9 cellular contexts compared by ENCODE assay signal in the genomic region with DNA sequence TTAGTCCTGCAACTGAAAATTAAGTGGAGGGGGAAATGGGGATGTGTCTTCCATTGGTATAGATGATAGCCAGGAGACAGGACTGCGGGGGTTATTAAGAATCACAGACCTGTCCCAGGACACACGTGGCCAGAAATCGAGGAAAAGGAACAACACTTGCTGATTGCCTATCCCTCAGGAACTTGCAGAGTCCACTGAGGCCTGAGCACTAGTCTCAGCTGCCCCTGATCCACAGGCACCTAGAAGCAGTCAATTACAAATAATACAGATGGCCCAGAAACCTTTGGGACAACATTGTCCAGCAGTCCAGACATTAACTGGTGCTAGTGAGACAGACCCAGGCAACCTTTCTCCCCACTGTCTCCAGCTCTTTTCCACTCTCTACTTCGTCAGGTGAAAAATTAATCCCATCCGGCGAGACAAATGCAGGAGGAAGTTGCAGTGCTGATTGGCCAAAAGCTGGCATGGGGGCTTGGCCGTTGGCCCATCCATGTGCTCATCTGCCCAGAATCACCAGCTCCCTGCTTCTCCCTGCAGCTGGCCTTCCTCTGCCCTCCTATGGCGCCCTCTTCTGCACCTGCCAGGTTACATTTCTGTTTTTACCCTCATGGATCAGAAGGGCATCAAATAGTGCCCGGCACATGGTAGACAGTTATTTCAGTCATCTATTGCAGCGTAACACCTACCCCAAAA. TPM values are rescaled to one million over a fixed set of nuclear protein-coding genes. Genes with fewer than 3 reads are reported as not detected.
DNase-seq lines count a peak whose midpoint lies in the region; ATAC-seq and TF ChIP-seq lines count a peak whose summit lies in the region.
"Had no signal": no experiment of that assay in that cellular context is flagged by ENCODE, and none has a peak within 500 bp of the region (broad histone marks: within the 10 kb centered on the region; RNA-seq: fewer than 3 reads in every experiment).

No MANE protein-coding gene starts in this region.

- H3K27me3 Mint-ChIP-seq in WTC11 (ENCODE audit: low read depth), result peaks cover 29% of the 10 kb centered on the region

- POLR2A ChIA-PET in WTC11 (lab: Charles Lee), result no interaction called here

- H3K4me1 Mint-ChIP-seq in WTC11, result peaks cover 7% of the 10 kb centered on the region

- no peak overlapping the region for H3K4me3 ChIP-seq in fibroblast of pulmonary artery (replicated peaks; ENCODE audit: low read depth, low read length)
- H3K4me3 ChIP-seq: SK-N-MC had no signal

- H3K9me3 Mint-ChIP-seq in WTC11, result no peaks in the 10 kb centered on the region

- CTCF ChIA-PET in WTC11 (lab: Charles Lee), result interaction anchor here (0.6 to 2.7 kb wide), 8 partner anchors 8 to 88 kb away, joined by 3 to 10 read pairs (median 4); no protein-coding TSS in a partner anchor

- no peak overlapping the region for H3K27ac Mint-ChIP-seq in WTC11

- intact Hi-C loops in sciatic nerve (cut with DNase I), result no loop called here

- TF ChIP-seq CTCF in WTC11 (IDR thresholded peaks at IDR 0.05) (no peak), fibroblast of pulmonary artery (IDR thresholded peaks at IDR 0.05; ENCODE audit: low read length, missing control alignments) (peak; percentile 8)

- ATAC-seq in WTC11 (peak; percentile 9; the same call in 1 of the 2 replicates), sciatic nerve (no peak), HG03571 (IDR thresholded peaks at IDR 0.05; ENCODE audit: unreplicated experiment) (no peak)

- H3K4me3 Mint-ChIP-seq in WTC11, result no peak overlapping the region

- H3K36me3 Mint-ChIP-seq in WTC11, result no peaks in the 10 kb centered on the region

- DNase-seq in EH (ENCODE audit: low read depth) (peak; percentile 47), NAMALWA (ENCODE audit: low spot score) (peak; percentile 30), WTC11 (ENCODE audit: low spot score) (peak; percentile 42), fibroblast of pulmonary artery (ENCODE audit: low read depth) (no peak), sciatic nerve (ENCODE audit: low spot score) (peak; percentile 68), HuH-7.5 (ENCODE audit: low spot score) (no peak), ureter (ENCODE audit: low spot score) (no peak)

TF ChIP-seq in WTC11, 78 proteins besides CTCF, POLR2A, EP300 and RAD21:
- TF ChIP-seq, protein P1, sequence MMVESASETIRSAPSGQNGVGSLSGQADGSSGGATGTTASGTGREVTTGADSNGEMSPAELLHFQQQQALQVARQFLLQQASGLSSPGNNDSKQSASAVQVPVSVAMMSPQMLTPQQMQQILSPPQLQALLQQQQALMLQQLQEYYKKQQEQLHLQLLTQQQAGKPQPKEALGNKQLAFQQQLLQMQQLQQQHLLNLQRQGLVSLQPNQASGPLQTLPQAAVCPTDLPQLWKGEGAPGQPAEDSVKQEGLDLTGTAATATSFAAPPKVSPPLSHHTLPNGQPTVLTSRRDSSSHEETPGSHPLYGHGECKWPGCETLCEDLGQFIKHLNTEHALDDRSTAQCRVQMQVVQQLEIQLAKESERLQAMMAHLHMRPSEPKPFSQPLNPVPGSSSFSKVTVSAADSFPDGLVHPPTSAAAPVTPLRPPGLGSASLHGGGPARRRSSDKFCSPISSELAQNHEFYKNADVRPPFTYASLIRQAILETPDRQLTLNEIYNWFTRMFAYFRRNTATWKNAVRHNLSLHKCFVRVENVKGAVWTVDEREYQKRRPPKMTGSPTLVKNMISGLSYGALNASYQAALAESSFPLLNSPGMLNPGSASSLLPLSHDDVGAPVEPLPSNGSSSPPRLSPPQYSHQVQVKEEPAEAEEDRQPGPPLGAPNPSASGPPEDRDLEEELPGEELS (CRISPR knock-in tag; IDR thresholded peaks at IDR 0.05), result no peak
- no peak for TF ChIP-seq TCF7 (CRISPR knock-in tag; IDR thresholded peaks at IDR 0.05; ENCODE audit: low read depth)
- TF ChIP-seq, protein P2, sequence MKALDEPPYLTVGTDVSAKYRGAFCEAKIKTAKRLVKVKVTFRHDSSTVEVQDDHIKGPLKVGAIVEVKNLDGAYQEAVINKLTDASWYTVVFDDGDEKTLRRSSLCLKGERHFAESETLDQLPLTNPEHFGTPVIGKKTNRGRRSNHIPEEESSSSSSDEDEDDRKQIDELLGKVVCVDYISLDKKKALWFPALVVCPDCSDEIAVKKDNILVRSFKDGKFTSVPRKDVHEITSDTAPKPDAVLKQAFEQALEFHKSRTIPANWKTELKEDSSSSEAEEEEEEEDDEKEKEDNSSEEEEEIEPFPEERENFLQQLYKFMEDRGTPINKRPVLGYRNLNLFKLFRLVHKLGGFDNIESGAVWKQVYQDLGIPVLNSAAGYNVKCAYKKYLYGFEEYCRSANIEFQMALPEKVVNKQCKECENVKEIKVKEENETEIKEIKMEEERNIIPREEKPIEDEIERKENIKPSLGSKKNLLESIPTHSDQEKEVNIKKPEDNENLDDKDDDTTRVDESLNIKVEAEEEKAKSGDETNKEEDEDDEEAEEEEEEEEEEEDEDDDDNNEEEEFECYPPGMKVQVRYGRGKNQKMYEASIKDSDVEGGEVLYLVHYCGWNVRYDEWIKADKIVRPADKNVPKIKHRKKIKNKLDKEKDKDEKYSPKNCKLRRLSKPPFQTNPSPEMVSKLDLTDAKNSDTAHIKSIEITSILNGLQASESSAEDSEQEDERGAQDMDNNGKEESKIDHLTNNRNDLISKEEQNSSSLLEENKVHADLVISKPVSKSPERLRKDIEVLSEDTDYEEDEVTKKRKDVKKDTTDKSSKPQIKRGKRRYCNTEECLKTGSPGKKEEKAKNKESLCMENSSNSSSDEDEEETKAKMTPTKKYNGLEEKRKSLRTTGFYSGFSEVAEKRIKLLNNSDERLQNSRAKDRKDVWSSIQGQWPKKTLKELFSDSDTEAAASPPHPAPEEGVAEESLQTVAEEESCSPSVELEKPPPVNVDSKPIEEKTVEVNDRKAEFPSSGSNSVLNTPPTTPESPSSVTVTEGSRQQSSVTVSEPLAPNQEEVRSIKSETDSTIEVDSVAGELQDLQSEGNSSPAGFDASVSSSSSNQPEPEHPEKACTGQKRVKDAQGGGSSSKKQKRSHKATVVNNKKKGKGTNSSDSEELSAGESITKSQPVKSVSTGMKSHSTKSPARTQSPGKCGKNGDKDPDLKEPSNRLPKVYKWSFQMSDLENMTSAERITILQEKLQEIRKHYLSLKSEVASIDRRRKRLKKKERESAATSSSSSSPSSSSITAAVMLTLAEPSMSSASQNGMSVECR (CRISPR knock-in tag; IDR thresholded peaks at IDR 0.05; ENCODE audit: borderline replicate concordance), result no peak
- TF ChIP-seq ZNF512 (CRISPR knock-in tag; IDR thresholded peaks at IDR 0.05; ENCODE audit: borderline replicate concordance), result no peak
- TF ChIP-seq JAZF1 (CRISPR knock-in tag; IDR thresholded peaks at IDR 0.05), result no peak
- no peak for TF ChIP-seq NR3C1 (CRISPR knock-in tag; conservative IDR thresholded peaks at IDR 0.05; ENCODE audit: low read depth)
- TF ChIP-seq, protein P3, sequence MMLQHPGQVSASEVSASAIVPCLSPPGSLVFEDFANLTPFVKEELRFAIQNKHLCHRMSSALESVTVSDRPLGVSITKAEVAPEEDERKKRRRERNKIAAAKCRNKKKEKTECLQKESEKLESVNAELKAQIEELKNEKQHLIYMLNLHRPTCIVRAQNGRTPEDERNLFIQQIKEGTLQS (CRISPR knock-in tag; conservative IDR thresholded peaks at IDR 0.05), result no peak
- no peak for TF ChIP-seq ELF4 (CRISPR knock-in tag; IDR thresholded peaks at IDR 0.05; ENCODE audit: low read depth)
- TF ChIP-seq CREM (CRISPR knock-in tag; IDR thresholded peaks at IDR 0.05), result no peak
- TF ChIP-seq KAT7 (CRISPR knock-in tag; IDR thresholded peaks at IDR 0.05; ENCODE audit: borderline replicate concordance), result no peak
- TF ChIP-seq SMAD3 (CRISPR knock-in tag; IDR thresholded peaks at IDR 0.05; ENCODE audit: borderline replicate concordance), result no peak
- no peak for TF ChIP-seq ZNF671 (CRISPR knock-in tag; IDR thresholded peaks at IDR 0.05)
- no peak for TF ChIP-seq HMGA2 (CRISPR knock-in tag; IDR thresholded peaks at IDR 0.05)
TF ChIP-seq in WTC11: peak in this region for 0.

RNA-seq across cellular contexts. Expression of gene B4GALT1, which starts 3.5 kb away (rescaled TPM):
- total RNA-seq in WTC11 (2021) (19.1 to 20.2 TPM (median 19.8 TPM) in 3 replicates), sciatic nerve (85.3 TPM), ureter (107 TPM)

Comparison
In these comparisons a context has a peak if more than half of its experiments do, and no peak if none do; other contexts are left out.
1. DNase-seq: peak in EH (single experiment), NAMALWA (single experiment), WTC11 (single experiment) and sciatic nerve (single experiment); none in fibroblast of pulmonary artery (single experiment), HuH-7.5 (single experiment) and ureter (single experiment).